Comparison of ENCODE assay signal across 4 cellular contexts in genomic region chr19:13971868-13972267, GRCh38. TPM values are rescaled to one million over a fixed set of nuclear protein-coding genes. Genes with fewer than 3 reads are reported as not detected.
"Had no signal": no experiment of that assay in that cellular context is flagged by ENCODE, and none has a peak within 500 bp of the region (broad histone marks: within the 10 kb centered on the region; RNA-seq: fewer than 3 reads in every experiment).

No MANE protein-coding gene starts in this region.

RNA-seq across cellular contexts. Expression of gene PODNL1, which starts 33.7 kb away (rescaled TPM):
- total RNA-seq: HepG2 had no signal

RNA-seq across cellular contexts. Expression of gene RLN3, which starts 56.1 kb away (rescaled TPM):
- total RNA-seq: HepG2, HT-29, HT1080, IMR-90 had no signal
